In the genomic region with DNA sequence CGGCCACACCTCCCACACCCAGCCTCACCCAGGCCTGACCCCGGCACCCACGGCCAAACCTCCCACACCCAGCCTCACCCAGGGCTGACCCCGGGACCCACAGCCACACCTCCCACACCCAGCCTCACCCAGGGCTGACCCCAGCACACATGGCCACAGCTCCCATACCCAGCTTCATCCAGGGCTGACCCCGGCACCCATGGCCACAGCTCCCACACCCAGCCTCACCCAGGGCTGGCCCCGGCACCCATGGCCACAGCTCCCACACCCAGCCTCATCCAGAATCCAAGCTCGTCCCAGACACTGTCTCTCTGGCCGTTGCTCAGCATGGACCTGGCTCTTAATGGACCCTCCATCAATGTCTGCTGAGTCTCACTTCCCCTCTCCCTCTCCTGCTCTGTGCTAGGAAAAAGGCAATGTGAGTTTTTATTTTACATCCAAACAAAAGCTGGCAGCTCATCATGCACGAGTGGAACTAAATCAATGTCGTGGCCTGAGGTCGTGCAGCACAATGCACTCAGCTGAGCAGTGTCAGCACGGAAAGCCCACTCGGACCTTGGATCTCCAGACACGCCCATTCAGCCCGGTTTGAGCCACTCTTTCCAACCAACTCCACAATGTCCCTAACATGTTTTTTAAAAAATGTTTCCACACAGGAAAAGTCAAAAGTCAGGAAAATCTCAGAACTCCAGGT, we compare ENCODE assay signal across 20 cellular contexts. TPM values are rescaled to one million over a fixed set of nuclear protein-coding genes. Genes with fewer than 3 reads are reported as not detected.
DNase-seq lines count a peak whose midpoint lies in the region; ATAC-seq, FAIRE-seq and TF ChIP-seq lines count a peak whose summit lies in the region.
"Had no signal": no experiment of that assay in that cellular context is flagged by ENCODE, and none has a peak within 500 bp of the region (broad histone marks: within the 10 kb centered on the region; RNA-seq: fewer than 3 reads in every experiment).

No MANE protein-coding gene starts in this region.

- no peaks in the 10 kb centered on the region for H3K27me3 ChIP-seq in PC-9 (ENCODE audit: insufficient read depth, low read depth)
- H3K27me3 ChIP-seq in esophagus squamous epithelium = no peaks in the 10 kb centered on the region

- H3K9me3 ChIP-seq in A549 (no peaks in the 10 kb centered on the region), PC-9 (ENCODE audit: insufficient read depth, low read depth) (no peaks in the 10 kb centered on the region), esophagus squamous epithelium (no peaks in the 10 kb centered on the region)

- H3K4me2 ChIP-seq in A549 (peak overlapping the region; percentile 41), PC-9 (peak overlapping the region; percentile 34)

- H3K4me1 Mint-ChIP-seq in neural crest cell = peaks cover 61% of the 10 kb centered on the region

- no peaks in the 10 kb centered on the region for H3K36me3 ChIP-seq in PC-9 (ENCODE audit: low read depth)
- H3K36me3 ChIP-seq in esophagus squamous epithelium = no peaks in the 10 kb centered on the region

- TF ChIP-seq POLR2A in A549 (IDR thresholded peaks at IDR 0.05; ENCODE audit: low read length) = no peak
- TF ChIP-seq POLR2A in esophagus squamous epithelium (IDR thresholded peaks at IDR 0.05) = no peak
- no peak for TF ChIP-seq POLR2A in erythroblast (IDR thresholded peaks at IDR 0.05; ENCODE audit: low read length)

- no peaks in the 10 kb centered on the region for H3K9me2 ChIP-seq in PC-9 (ENCODE audit: insufficient read depth)

- 70% methylated on average over 14 of the region's 15 CpGs for WGBS in A549 (ENCODE audit: missing lambda C conversion rate)
- WGBS in esophagus squamous epithelium, 2 donors = 46 to 52% methylated on average over 11 of the region's 15 CpGs

- CTCF ChIA-PET in A549 (lab: Yijun Ruan, JAX) (interaction anchor here (0.9 to 1.7 kb wide), 2 partner anchors 9 to 27 kb away, joined by 3 to 4 read pairs; no protein-coding TSS in a partner anchor), PC-9 (lab: Charles Lee) (no interaction called here)

- H3K27me3 Mint-ChIP-seq in neural crest cell (ENCODE audit: low read depth) = no peaks in the 10 kb centered on the region
- H3K27me3 Mint-ChIP-seq: stimulated activated naive CD8-positive, alpha-beta T cell treated with anti-CD3 and anti-CD28 coated beads, Interleukin-15, Interleukin-2, amounts not matched to agents 100 ng/mL and 50 ng/mL, for 24 hours had no signal

- H3K4me3 ChIP-seq in A549 = no peak overlapping the region
- no peak overlapping the region for H3K4me3 ChIP-seq in PC-9
- no peak overlapping the region for H3K4me3 ChIP-seq in esophagus squamous epithelium

- H3K9me3 Mint-ChIP-seq in neural crest cell = no peaks in the 10 kb centered on the region
- H3K9me3 Mint-ChIP-seq: activated T-helper 2 cell treated with anti-CD3 and anti-CD28 coated beads, Interferon-gamma antibody, Interleukin-2, Interleukin-4, amounts not matched to agents 10 μg/mL and 5 μg/mL and 100 μg/mL, durations not matched to agents 14 hours and 24 hours and 36 hours; CD8-positive, alpha-beta T cell; central memory CD8-positive, alpha-beta T cell; stimulated activated naive CD8-positive, alpha-beta T cell treated with anti-CD3 and anti-CD28 coated beads, Interleukin-15, Interleukin-2, amounts not matched to agents 100 ng/mL and 50 ng/mL, for 24 hours had no signal

- no peak for TF ChIP-seq RAD21 in A549 (conservative IDR thresholded peaks at IDR 0.05 in 1 of 2, IDR thresholded peaks at IDR 0.05 in 1 of 2)

- intact Hi-C loops in PC-9 (cut with micrococcal nuclease; ENCODE audit: unreplicated experiment) (loop anchor here (10.0 kb wide), 1 partner anchor 65 kb away; no protein-coding TSS in a partner anchor), esophagus squamous epithelium (cut with DNase I) (no loop called here)

- peaks cover 84% of the 10 kb centered on the region for H3K4me1 ChIP-seq in A549
- peaks cover 38% of the 10 kb centered on the region for H3K4me1 ChIP-seq in PC-9 (replicated peaks; ENCODE audit: insufficient read depth)
- peaks cover 7 to 95% (median 9%) of the 10 kb centered on the region in 3 donors for H3K4me1 ChIP-seq in esophagus squamous epithelium

- H3K27ac ChIP-seq in A549 (peak overlapping the region; percentile 43 to 84), PC-9 (peak overlapping the region; percentile 33; the same call in 1 of the 2 replicates), esophagus squamous epithelium (peak overlapping the region; percentile 20 to 74 (median 64))

- no peaks in the 10 kb centered on the region for H4K20me1 ChIP-seq in PC-9 (ENCODE audit: insufficient read depth)

- POLR2A ChIA-PET in A549 (lab: Yijun Ruan, JAX) (interaction anchor here (0.6 kb wide), 1 partner anchor 23 kb away, joined by 3 read pairs; no protein-coding TSS in a partner anchor), PC-9 (lab: Charles Lee; ENCODE audit: unreplicated experiment) (no interaction called here)

- peaks cover 6% of the 10 kb centered on the region; the same call in 1 of the 2 replicates for H3F3A ChIP-seq in PC-9 (ENCODE audit: insufficient read depth, low read depth)

- DNase-seq in A549 (ENCODE audit: low read depth in 1 of 2, low spot score in 1 of 2) = no peak
- peak in 1 of 2 experiments; percentile 23 for DNase-seq in PC-9
- DNase-seq in esophagus squamous epithelium (lab: John Stamatoyannopoulos, UW) = no peak
- no peak for DNase-seq in neural crest cell (ENCODE audit: low read depth, low spot score)
- no peak for DNase-seq in NCI-H526 treated with DMSO at 0.1 percent for 48 hours (lab: John Stamatoyannopoulos, UW)
- DNase-seq in activated T-cell treated with anti-CD3 and anti-CD28 coated beads, Interleukin-2, amount 50 U/mL, for 48 hours = no peak
- DNase-seq in putamen (ENCODE audit: low spot score) = no peak
- no peak for DNase-seq in erythroblast (lab: John Stamatoyannopoulos, UW)
- DNase-seq: activated CD8-positive, alpha-beta memory T cell treated with anti-CD3 and anti-CD28 coated beads for 24 hours; amygdala; CD8-positive, alpha-beta T cell; foreskin melanocyte; NCI-H2227 treated with DMSO at 0.1 percent for 48 hours; NK-92 treated with Interleukin-12 subunit alpha and Interleukin-12 subunit beta, amount 100 ng/mL, for 24 hours had no signal

- peak overlapping the region; percentile 12 for H3K27ac Mint-ChIP-seq in neural crest cell (ENCODE audit: unreplicated experiment)
- H3K27ac Mint-ChIP-seq: activated T-helper 2 cell treated with anti-CD3 and anti-CD28 coated beads, Interferon-gamma antibody, Interleukin-2, Interleukin-4, amounts not matched to agents 10 μg/mL and 5 μg/mL and 100 μg/mL, durations not matched to agents 14 hours and 24 hours and 36 hours; CD8-positive, alpha-beta T cell; stimulated activated naive CD8-positive, alpha-beta T cell treated with anti-CD3 and anti-CD28 coated beads, Interleukin-15, Interleukin-2, amounts not matched to agents 100 ng/mL and 50 ng/mL, for 24 hours had no signal

- peak; percentile 13 for FAIRE-seq in A549 (lab: Jason Lieb, UNC)
- FAIRE-seq: GM19239, urothelium cell line had no signal

- no peaks in the 10 kb centered on the region for H3K79me2 ChIP-seq in PC-9 (ENCODE audit: low read depth)

- TF ChIP-seq EP300 in A549 (IDR thresholded peaks at IDR 0.05) = no peak

- BruUV-seq in PC-9 (replicated peaks; lab: Mats Ljungman, UMichigan) = no TSS peak

- peak overlapping the region; percentile 58 for H3K4me3 Mint-ChIP-seq in neural crest cell
- H3K4me3 Mint-ChIP-seq: CD8-positive, alpha-beta T cell; central memory CD8-positive, alpha-beta T cell; stimulated activated naive CD8-positive, alpha-beta T cell treated with anti-CD3 and anti-CD28 coated beads, Interleukin-15, Interleukin-2, amounts not matched to agents 100 ng/mL and 50 ng/mL, for 24 hours had no signal

- TF ChIP-seq CTCF in A549 (IDR thresholded peaks at IDR 0.05) = no peak
- no peak for TF ChIP-seq CTCF in PC-9 (conservative IDR thresholded peaks at IDR 0.05)
- TF ChIP-seq CTCF in esophagus squamous epithelium (IDR thresholded peaks at IDR 0.05) = no peak
- TF ChIP-seq CTCF in neural crest cell (conservative IDR thresholded peaks at IDR 0.05) = no peak

- H2AFZ ChIP-seq in PC-9 = no peak overlapping the region

- ATAC-seq in A549 = no peak; a peak in 1 of 6 replicates
- ATAC-seq: CD8-positive, alpha-beta T cell had no signal

- H3K36me3 Mint-ChIP-seq in neural crest cell (ENCODE audit: low read depth) = no peaks in the 10 kb centered on the region
- H3K36me3 Mint-ChIP-seq: CD8-positive, alpha-beta T cell had no signal

TF ChIP-seq in A549, 52 proteins besides CTCF, POLR2A, EP300 and RAD21:
- TF ChIP-seq CHD4 (IDR thresholded peaks at IDR 0.05; ENCODE audit: borderline replicate concordance) (no peak), HDAC2 (IDR thresholded peaks at IDR 0.05) (no peak), HOXB13 (CRISPR knock-in tag; IDR thresholded peaks at IDR 0.05; ENCODE audit: low read depth) (no peak)
- TF ChIP-seq, protein P1, sequence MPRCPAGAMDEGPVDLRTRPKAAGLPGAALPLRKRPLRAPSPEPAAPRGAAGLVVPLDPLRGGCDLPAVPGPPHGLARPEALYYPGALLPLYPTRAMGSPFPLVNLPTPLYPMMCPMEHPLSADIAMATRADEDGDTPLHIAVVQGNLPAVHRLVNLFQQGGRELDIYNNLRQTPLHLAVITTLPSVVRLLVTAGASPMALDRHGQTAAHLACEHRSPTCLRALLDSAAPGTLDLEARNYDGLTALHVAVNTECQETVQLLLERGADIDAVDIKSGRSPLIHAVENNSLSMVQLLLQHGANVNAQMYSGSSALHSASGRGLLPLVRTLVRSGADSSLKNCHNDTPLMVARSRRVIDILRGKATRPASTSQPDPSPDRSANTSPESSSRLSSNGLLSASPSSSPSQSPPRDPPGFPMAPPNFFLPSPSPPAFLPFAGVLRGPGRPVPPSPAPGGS (IDR thresholded peaks at IDR 0.05) = no peak
TF ChIP-seq in A549: peak in this region for 0.

RNA-seq across cellular contexts. Expression of a gene that starts 36.0 kb away (rescaled TPM):
- polyA plus RNA-seq in A549 (2011; rRNA removed) (15.3 and 22.4 TPM in 2 replicates), A549 (2017; fragmentation: RNase III; extraction: RNeasy Plus Mini Kit Qiagen cat#74134 plus additional on column Dnase treatment) (13.2 to 23.4 TPM (median 20.2 TPM) in 3 replicates)
- 20.0 and 20.8 TPM in 2 replicates for polyA plus RNA-seq in A549 (2012; cell fraction: cytosol; rRNA removed)
- polyA plus RNA-seq in A549 (2012; cell fraction: nucleus; rRNA removed) = 45.7 and 48.9 TPM in 2 replicates
- 13.1 and 20.6 TPM in 2 replicates for polyA minus RNA-seq in A549 (2011; rRNA and poly(A)+ RNA removed)
- total RNA-seq in PC-9 (2021) (19.6 and 39.9 TPM in 2 replicates), esophagus squamous epithelium (10 to 100 TPM in 1 of 4 donors, 1 to 10 TPM in 3; 2.5 to 11.6 (median 4.7) TPM), neural crest cell (41.2 and 44.0 TPM in 2 replicates)
- total RNA-seq: HT1080 had no signal
